ENCODE assay signal across 9 cellular contexts in genomic region chr12:21940972-21941521, GRCh38. TPM values are rescaled to one million over a fixed set of nuclear protein-coding genes. Genes with fewer than 3 reads are reported as not detected.
A peak's percentile ranks its signal among the peaks of the same experiment; 100 is the strongest.
DNase-seq lines count a peak whose midpoint lies in the region; ATAC-seq, FAIRE-seq and TF ChIP-seq lines count a peak whose summit lies in the region.
"Had no signal": no experiment of that assay in that cellular context is flagged by ENCODE, and none has a peak within 500 bp of the region (broad histone marks: within the 10 kb centered on the region; RNA-seq: fewer than 3 reads in every experiment).

Gene ABCC9, minus strand, starts transcription at chr12:21941426. Its CDS starts 4,752 bp downstream, at chr12:21936674.

- no peaks in the 10 kb centered on the region for H3K79me1 ChIP-seq in mesendoderm (ENCODE audit: low read length)

- H3K36me3 Mint-ChIP-seq in endodermal cell (ENCODE audit: low read depth): no peaks in the 10 kb centered on the region

- peaks cover 66% of the 10 kb centered on the region for H3K27me3 Mint-ChIP-seq in endodermal cell (ENCODE audit: insufficient read depth)

- H3K4me3 Mint-ChIP-seq in endodermal cell: peak within 1 kb of the TSS; percentile 59

- H3K18ac ChIP-seq in mesendoderm (ENCODE audit: low read length): peak within 1 kb of the TSS; percentile 29

- H3K4me1 ChIP-seq in endodermal cell (ENCODE audit: control insufficient read depth, insufficient read depth, low read length) (no peaks in the 10 kb centered on the region), mesendoderm (ENCODE audit: control insufficient read depth, low read depth, low read length) (no peaks in the 10 kb centered on the region), upper lobe of left lung (no peaks in the 10 kb centered on the region)

- no peak within 1 kb of the TSS for H2AK5ac ChIP-seq in mesendoderm (ENCODE audit: low read length)

- peak within 1 kb of the TSS; percentile 88 for H3K4me3 ChIP-seq in endodermal cell (ENCODE audit: low read length)
- H3K4me3 ChIP-seq in mesendoderm (ENCODE audit: low read length): peak within 1 kb of the TSS; percentile 26
- H3K4me3 ChIP-seq in upper lobe of left lung: peak within 1 kb of the TSS; percentile 2 to 52 (median 40)

- H4K5ac ChIP-seq in mesendoderm (ENCODE audit: low read length): no peak within 1 kb of the TSS

- H3K23ac ChIP-seq in mesendoderm (ENCODE audit: low read length): no peak within 1 kb of the TSS

- no peak within 1 kb of the TSS for H2BK15ac ChIP-seq in mesendoderm (replicated peaks; ENCODE audit: low read depth)

- peak within 1 kb of the TSS; percentile 78 for H3K56ac ChIP-seq in mesendoderm (ENCODE audit: low read length)

- H2BK5ac ChIP-seq in mesendoderm (ENCODE audit: low read length): no peak within 1 kb of the TSS

- H3K27ac Mint-ChIP-seq in endodermal cell: no peak within 1 kb of the TSS

- H2BK120ac ChIP-seq in mesendoderm (ENCODE audit: low read depth, low read length): no peak within 1 kb of the TSS

- H3K4ac ChIP-seq in mesendoderm (ENCODE audit: low read depth, low read length): no peak within 1 kb of the TSS

- DNase-seq in ELF-1 (ENCODE audit: low read depth, low spot score) (peak; percentile 67), NCI-H526 (lab: John Stamatoyannopoulos, UW) (peak; percentile 1 to 35), endodermal cell (peak; percentile 87), mesendoderm (peak; percentile 63), upper lobe of left lung (peak; percentile 60 to 89), NCI-H2196 (lab: John Stamatoyannopoulos, UW; ENCODE audit: unreplicated experiment) (no peak), D721Med (ENCODE audit: insufficient read length, low spot score) (no peak)

- peak; percentile 39 for TF ChIP-seq CTCF in endodermal cell (conservative IDR thresholded peaks at IDR 0.05)
- no peak for TF ChIP-seq CTCF in upper lobe of left lung (IDR thresholded peaks at IDR 0.05)
- no peak for TF ChIP-seq CTCF in D721Med (IDR thresholded peaks at IDR 0.05; ENCODE audit: insufficient read depth, missing control alignments)

- H3K4me1 Mint-ChIP-seq in endodermal cell: peaks cover 14% of the 10 kb centered on the region

- H3K36me3 ChIP-seq in endodermal cell (ENCODE audit: control insufficient read depth, insufficient read depth, low read length): no peaks in the 10 kb centered on the region
- H3K36me3 ChIP-seq in mesendoderm (ENCODE audit: control insufficient read depth, insufficient read depth, low read length): no peaks in the 10 kb centered on the region
- no peaks in the 10 kb centered on the region for H3K36me3 ChIP-seq in upper lobe of left lung

- peak; percentile 78 to 88 for ATAC-seq in upper lobe of left lung (ENCODE audit: low FRiP score in 2 of 2)
- no peak for ATAC-seq in HG02973 (IDR thresholded peaks at IDR 0.05; ENCODE audit: unreplicated experiment)

- WGBS in endodermal cell (ENCODE audit: insufficient coverage in 1 of 2, insufficient read length in 1 of 2), 2 experiments: 1 to 2% methylated on average over 18 to 35 of the region's 35 CpGs
- WGBS in mesendoderm (ENCODE audit: extremely low coverage, insufficient coverage, low lambda C conversion rate): no CpG with 5 or more reads among the region's 35 CpGs
- WGBS in upper lobe of left lung, 2 donors: 2 to 7% methylated on average over 35 of the region's 35 CpGs

- H4K8ac ChIP-seq in mesendoderm (ENCODE audit: low read depth, low read length): no peak within 1 kb of the TSS

- H3K9me3 ChIP-seq in endodermal cell (ENCODE audit: control insufficient read depth, low read length) (peaks cover 5% of the 10 kb centered on the region), upper lobe of left lung (peaks cover 0 to 3% (median under 1%) of the 10 kb centered on the region in 4 donors)

- H3K27ac ChIP-seq in endodermal cell (ENCODE audit: low read depth, low read length): no peak within 1 kb of the TSS
- H3K27ac ChIP-seq in mesendoderm (ENCODE audit: low read depth, low read length): no peak within 1 kb of the TSS
- peak within 1 kb of the TSS; percentile 64 to 84 (median 76) for H3K27ac ChIP-seq in upper lobe of left lung
- H3K27ac ChIP-seq: epithelial cell of prostate had no signal

- H3K4me2 ChIP-seq in mesendoderm (ENCODE audit: low read length): peak within 1 kb of the TSS; percentile 69

- H3K9ac ChIP-seq in endodermal cell (ENCODE audit: extremely low read depth, low read length, poor library complexity, severe bottlenecking): peak within 1 kb of the TSS; percentile 36
- H3K9ac ChIP-seq in mesendoderm (ENCODE audit: low read length): peak within 1 kb of the TSS; percentile 52

- H3K79me2 ChIP-seq in mesendoderm (ENCODE audit: control insufficient read depth, insufficient read depth, low read length): no peaks in the 10 kb centered on the region

- TF ChIP-seq POLR2A in upper lobe of left lung (IDR thresholded peaks at IDR 0.05): peak in 2 of 4 donors; percentile 26 to 38

- H3K27me3 ChIP-seq in endodermal cell (ENCODE audit: control insufficient read depth, insufficient read depth, low read length, poor library complexity, severe bottlenecking) (peaks cover 43% of the 10 kb centered on the region), mesendoderm (ENCODE audit: insufficient read depth, low read length, poor library complexity) (peaks cover 2% of the 10 kb centered on the region), upper lobe of left lung (no peaks in the 10 kb centered on the region)

- FAIRE-seq in D721Med (lab: Jason Lieb, UNC): no peak

- peaks cover 1% of the 10 kb centered on the region for H3K9me3 Mint-ChIP-seq in endodermal cell

- TF ChIP-seq EP300 in upper lobe of left lung (IDR thresholded peaks at IDR 0.05): no peak

RNA-seq across cellular contexts. Expression of gene ABCC9, which starts in this region (rescaled TPM):
- under 1 TPM in 1 of 2 donors, not detected in 1; 0.22 TPM for total RNA-seq in endodermal cell
- 0.53 TPM for polyA plus RNA-seq in endodermal cell (2013, experiment 1 of 2)
- 0.54 TPM for polyA plus RNA-seq in endodermal cell (2013, experiment 2 of 2)
- polyA plus RNA-seq in mesendoderm (2013, experiment 1 of 2): 0.20 TPM
- polyA plus RNA-seq in mesendoderm (2013, experiment 2 of 2): 0.14 TPM
- 10 to 100 TPM in 5 of 6 donors, 1 to 10 TPM in 1; 9.4 to 23.4 (median 15.1) TPM for total RNA-seq in upper lobe of left lung

Comparison
In these comparisons a context has a peak if more than half of its experiments do, and no peak if none do; other contexts are left out.
1. RNA of gene ABCC9 (total RNA-seq): 9.4 to 23.4 TPM in upper lobe of left lung; 0.22 TPM in endodermal cell; every median in the first group is over 4 times any median in the second.
2. Peak in DNase-seq, H3K4me3 ChIP-seq and H3K9ac ChIP-seq in endodermal cell; RNA of the gene not detected or under 1 TPM.
3. DNase-seq: peak in ELF-1 (single experiment), NCI-H526 (2 of 2), mesendoderm (single experiment) and upper lobe of left lung (2 of 2); none in NCI-H2196 (single experiment) and D721Med (single experiment).
4. H3K27ac ChIP-seq: peak in upper lobe of left lung (4 of 4); none in endodermal cell (single experiment) and mesendoderm (single experiment).
5. H3K4me3 ChIP-seq: peak in every context shown above with its lines; median percentile 88 in endodermal cell; 40 in upper lobe of left lung; 26 in mesendoderm.